ENCODE assay signal across 8 cellular contexts in the genomic region with DNA sequence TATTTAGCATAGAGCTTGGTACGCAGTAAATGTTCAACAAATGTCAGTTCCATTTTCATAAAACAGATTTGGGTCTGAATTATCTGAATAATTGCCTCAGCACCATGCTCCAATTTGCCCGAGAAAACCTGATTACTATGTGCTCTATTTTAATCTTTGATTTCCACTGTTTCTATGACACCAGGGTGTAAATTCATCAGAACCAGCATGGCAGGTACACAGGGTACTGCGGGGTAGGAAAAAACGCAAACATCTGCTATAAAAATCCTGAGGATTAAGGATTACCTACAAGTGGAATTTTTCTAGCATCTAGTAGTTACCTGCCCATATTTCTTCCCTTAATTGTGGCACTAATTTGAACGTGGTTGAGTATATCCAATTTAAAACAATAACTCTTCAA.
"Had no signal": no experiment of that assay in that cellular context is flagged by ENCODE, and none has a peak within 500 bp of the region (broad histone marks: within the 10 kb centered on the region; RNA-seq: fewer than 3 reads in every experiment).

No MANE protein-coding gene starts in this region.

- DNase-seq: GM23248, GOT3, H7, HCEC 1CT, KG1 had no signal

- H3K27ac ChIP-seq: GM23248, HL-60 had no signal

- H3K4me3 ChIP-seq: GM23248, K562 had no signal

- ATAC-seq: HepG2 had no signal
